Comparison of ENCODE assay signal across 11 cellular contexts in genomic region chr2:174553811-174554493, GRCh38. TPM values are rescaled to one million over a fixed set of nuclear protein-coding genes. Genes with fewer than 3 reads are reported as not detected.
A peak's percentile ranks its signal among the peaks of the same experiment; 100 is the strongest.
DNase-seq lines count a peak whose midpoint lies in the region; ATAC-seq, FAIRE-seq and TF ChIP-seq lines count a peak whose summit lies in the region.
"Had no signal": no experiment of that assay in that cellular context is flagged by ENCODE, and none has a peak within 500 bp of the region (broad histone marks: within the 10 kb centered on the region; RNA-seq: fewer than 3 reads in every experiment).

No MANE protein-coding gene starts in this region.

- no peak overlapping the region for H3K27ac ChIP-seq in esophagus squamous epithelium
- H3K27ac ChIP-seq: body of pancreas had no signal

- WGBS in esophagus squamous epithelium, 2 donors = 67 to 73% methylated on average over 4 to 5 of the region's 5 CpGs

- peaks cover 4% of the 10 kb centered on the region for H3K9me3 Mint-ChIP-seq in activated T-cell treated with anti-CD3 and anti-CD28 coated beads, Interleukin-2, amount 50 U/mL, for 24 hours
- H3K9me3 Mint-ChIP-seq in activated B cell treated with CpG ODN at 0.5 μM for 24 hours = no peaks in the 10 kb centered on the region
- H3K9me3 Mint-ChIP-seq in stimulated activated naive CD8-positive, alpha-beta T cell treated with anti-CD3 and anti-CD28 coated beads, Interleukin-15, amount 100 ng/mL, for 72 hours = no peaks in the 10 kb centered on the region

- FAIRE-seq in frontal cortex (lab: Jason Lieb, UNC) = no peak

- no peak for DNase-seq in activated T-cell treated with anti-CD3 and anti-CD28 coated beads, Interleukin-2, amount 50 U/mL, for 24 hours
- DNase-seq in activated T-cell treated with anti-CD3 and anti-CD28 coated beads, Interleukin-2, amount 50 U/mL, for 48 hours = no peak
- no peak for DNase-seq in activated B cell treated with CpG ODN at 0.5 μM for 24 hours
- no peak for DNase-seq in stimulated activated naive CD8-positive, alpha-beta T cell treated with anti-CD3 and anti-CD28 coated beads, Interleukin-15, amount 100 ng/mL, for 72 hours
- DNase-seq in esophagus squamous epithelium (lab: John Stamatoyannopoulos, UW) = no peak
- no peak for DNase-seq in frontal cortex (ENCODE audit: low spot score in 2 of 2)
- DNase-seq in NCI-H187 treated with DMSO at 0.1 percent for 48 hours (lab: John Stamatoyannopoulos, UW) = no peak
- DNase-seq: hippocampal formation had no signal

- H3K27me3 Mint-ChIP-seq in activated T-cell treated with anti-CD3 and anti-CD28 coated beads, Interleukin-2, amount 50 U/mL, for 24 hours = no peaks in the 10 kb centered on the region
- no peaks in the 10 kb centered on the region for H3K27me3 Mint-ChIP-seq in activated B cell treated with CpG ODN at 0.5 μM for 24 hours
- no peaks in the 10 kb centered on the region for H3K27me3 Mint-ChIP-seq in stimulated activated naive CD8-positive, alpha-beta T cell treated with anti-CD3 and anti-CD28 coated beads, Interleukin-15, amount 100 ng/mL, for 72 hours
- H3K27me3 Mint-ChIP-seq: progenitor cell of endocrine pancreas had no signal

- H3K4me3 Mint-ChIP-seq in activated T-cell treated with anti-CD3 and anti-CD28 coated beads, Interleukin-2, amount 50 U/mL, for 24 hours = no peak overlapping the region
- peak overlapping the region; percentile 40 for H3K4me3 Mint-ChIP-seq in activated B cell treated with CpG ODN at 0.5 μM for 24 hours
- peak overlapping the region; percentile 27 to 39 for H3K4me3 Mint-ChIP-seq in stimulated activated naive CD8-positive, alpha-beta T cell treated with anti-CD3 and anti-CD28 coated beads, Interleukin-15, amount 100 ng/mL, for 72 hours

- no peaks in the 10 kb centered on the region for H3K4me1 ChIP-seq in esophagus squamous epithelium

- H3K36me3 ChIP-seq in esophagus squamous epithelium = no peaks in the 10 kb centered on the region

- POLR2A ChIA-PET in activated B cell treated with CpG ODN at 0.5 μM for 24 hours (lab: Charles Lee) = interaction anchor here (1.0 to 2.5 kb wide), 5 partner anchors 12 to 61 kb away, joined by 4 to 14 read pairs (median 7); partner anchors contain the start of gene WIPF1

- H3K4me1 Mint-ChIP-seq in activated T-cell treated with anti-CD3 and anti-CD28 coated beads, Interleukin-2, amount 50 U/mL, for 24 hours (ENCODE audit: low read depth) = peaks cover 40% of the 10 kb centered on the region
- peaks cover 33% of the 10 kb centered on the region for H3K4me1 Mint-ChIP-seq in activated B cell treated with CpG ODN at 0.5 μM for 24 hours
- peaks cover 54% of the 10 kb centered on the region for H3K4me1 Mint-ChIP-seq in stimulated activated naive CD8-positive, alpha-beta T cell treated with anti-CD3 and anti-CD28 coated beads, Interleukin-15, amount 100 ng/mL, for 72 hours

- intact Hi-C loops in activated B cell treated with CpG ODN at 0.5 μM for 24 hours (cut with micrococcal nuclease) (loop anchor here (2.0 to 10.0 kb wide), 4 partner anchors 17 to 1149 kb away; partner anchors contain the start of gene GPR155), esophagus squamous epithelium (cut with DNase I) (no loop called here)

- peaks cover 36% of the 10 kb centered on the region for H3K36me3 Mint-ChIP-seq in activated T-cell treated with anti-CD3 and anti-CD28 coated beads, Interleukin-2, amount 50 U/mL, for 24 hours (ENCODE audit: low read depth)
- H3K36me3 Mint-ChIP-seq in activated B cell treated with CpG ODN at 0.5 μM for 24 hours (ENCODE audit: low read depth) = peaks cover 18% of the 10 kb centered on the region

- CTCF ChIA-PET in activated B cell treated with CpG ODN at 0.5 μM for 24 hours (lab: Charles Lee) = interaction anchor here (1.4 to 3.4 kb wide), 3 partner anchors 24 to 134 kb away, joined by 4 to 16 read pairs (median 4); no protein-coding TSS in a partner anchor

- TF ChIP-seq POLR2A in esophagus squamous epithelium (IDR thresholded peaks at IDR 0.05) = no peak

- ATAC-seq in HG03354 (IDR thresholded peaks at IDR 0.05; ENCODE audit: poor library complexity, severe bottlenecking, unreplicated experiment) (peak; percentile 59), activated B cell treated with CpG ODN at 0.5 μM for 24 hours (ENCODE audit: low read depth) (peak; percentile 87)
- ATAC-seq in stimulated activated naive CD8-positive, alpha-beta T cell treated with anti-CD3 and anti-CD28 coated beads, Interleukin-15, amount 100 ng/mL, for 72 hours = peak; percentile 38

- no peaks in the 10 kb centered on the region for H3K27me3 ChIP-seq in esophagus squamous epithelium
- H3K27me3 ChIP-seq: body of pancreas had no signal

- H3K27ac Mint-ChIP-seq in activated T-cell treated with anti-CD3 and anti-CD28 coated beads, Interleukin-2, amount 50 U/mL, for 24 hours = peak overlapping the region; percentile 83
- peak overlapping the region; percentile 88 for H3K27ac Mint-ChIP-seq in activated B cell treated with CpG ODN at 0.5 μM for 24 hours
- H3K27ac Mint-ChIP-seq in stimulated activated naive CD8-positive, alpha-beta T cell treated with anti-CD3 and anti-CD28 coated beads, Interleukin-15, amount 100 ng/mL, for 72 hours = peak overlapping the region; percentile 71 to 95
- H3K27ac Mint-ChIP-seq: progenitor cell of endocrine pancreas had no signal

- TF ChIP-seq CTCF in activated B cell treated with CpG ODN at 0.5 μM for 24 hours (IDR thresholded peaks at IDR 0.05) (no peak), esophagus squamous epithelium (IDR thresholded peaks at IDR 0.05) (no peak)

- H3K4me3 ChIP-seq in esophagus squamous epithelium = no peak overlapping the region
- H3K4me3 ChIP-seq: body of pancreas had no signal

- peaks cover 0 to 7% (median 0%) of the 10 kb centered on the region in 3 donors for H3K9me3 ChIP-seq in esophagus squamous epithelium
- H3K9me3 ChIP-seq: body of pancreas had no signal

RNA-seq across cellular contexts. Expression of gene WIPF1, which starts 43.7 kb away (rescaled TPM):
- total RNA-seq in activated B cell treated with CpG ODN at 0.5 μM for 24 hours (293 TPM in 2 replicates), esophagus squamous epithelium (10 to 100 TPM in 1 of 4 donors, 1 to 10 TPM in 3; 2.2 to 17.5 (median 6.0) TPM), frontal cortex (1.2 TPM)

Comparison
In these comparisons a context has a peak if more than half of its experiments do, and no peak if none do; other contexts are left out.
1. RNA of gene WIPF1, which starts 43.7 kb away (total RNA-seq): 293 TPM in activated B cell treated with CpG ODN at 0.5 μM for 24 hours; 2.2 to 17.5 TPM in esophagus squamous epithelium and 1.2 TPM in frontal cortex (single experiment); every median in the first group is over 10 times any median in the second.
2. Peak in every context shown above with its lines, with median percentiles within 50 percentile points of each other: H3K27ac Mint-ChIP-seq and ATAC-seq.